Comparison of ENCODE assay signal across 20 cellular contexts in genomic region chr16:81896902-81897301, GRCh38.
A peak's percentile ranks its signal among the peaks of the same experiment; 100 is the strongest.
DNase-seq lines count a peak whose midpoint lies in the region; ATAC-seq and TF ChIP-seq lines count a peak whose summit lies in the region.
"Had no signal": no experiment of that assay in that cellular context is flagged by ENCODE, and none has a peak within 500 bp of the region (broad histone marks: within the 10 kb centered on the region; RNA-seq: fewer than 3 reads in every experiment).

No MANE protein-coding gene starts in this region.

- no peak for TF ChIP-seq CTCF in activated B cell treated with CpG ODN at 0.5 μM for 24 hours (IDR thresholded peaks at IDR 0.05)
- no peak for TF ChIP-seq CTCF in HFFc6 (IDR thresholded peaks at IDR 0.05)

- peak; percentile 7 for DNase-seq in HT-29 (ENCODE audit: low spot score)
- DNase-seq in activated B cell treated with CpG ODN at 0.5 μM for 24 hours, result no peak
- DNase-seq in hepatic stellate cell (ENCODE audit: low spot score), result peak; percentile 19
- no peak for DNase-seq in stimulated activated naive B cell treated with anti-CD40 and anti-IgM and Interleukin-4, amounts not matched to agents 10 μg/mL and 1 μg/mL and 100 μg/mL, for 72 hours
- no peak for DNase-seq in HFFc6
- DNase-seq: ACHN, DMS79 treated with DMSO at 0.1 percent for 48 hours, H9, KG1, NCI-H1417, NCI-H187, NCI-H2107, NCI-H2227 treated with DMSO at 0.1 percent for 48 hours, NCI-H510A treated with DMSO at 0.1 percent for 48 hours, NCI-H774, RPMI8226, SHP77 treated with DMSO at 0.1 percent for 48 hours, SK-N-SH had no signal

- CTCF ChIA-PET in activated B cell treated with CpG ODN at 0.5 μM for 24 hours (lab: Charles Lee), result no interaction called here

- no peak overlapping the region for H3K4me3 Mint-ChIP-seq in activated B cell treated with CpG ODN at 0.5 μM for 24 hours
- no peak overlapping the region for H3K4me3 Mint-ChIP-seq in stimulated activated naive B cell treated with anti-CD40 and anti-IgM and Interleukin-4, amounts not matched to agents 10 μg/mL and 1 μg/mL and 100 μg/mL, for 72 hours
- no peak overlapping the region for H3K4me3 Mint-ChIP-seq in HFFc6
- H3K4me3 Mint-ChIP-seq: H9 had no signal

- H3K9me3 Mint-ChIP-seq in activated B cell treated with CpG ODN at 0.5 μM for 24 hours (no peaks in the 10 kb centered on the region), HFFc6 (no peaks in the 10 kb centered on the region)
- H3K9me3 Mint-ChIP-seq in stimulated activated naive B cell treated with anti-CD40 and anti-IgM and Interleukin-4, amounts not matched to agents 10 μg/mL and 1 μg/mL and 100 μg/mL, for 72 hours, result no peaks in the 10 kb centered on the region
- H3K9me3 Mint-ChIP-seq: H9 had no signal

- intact Hi-C loops in activated B cell treated with CpG ODN at 0.5 μM for 24 hours (cut with micrococcal nuclease), result no loop called here

- ATAC-seq in activated B cell treated with CpG ODN at 0.5 μM for 24 hours (ENCODE audit: low read depth) (no peak), HG02759 (IDR thresholded peaks at IDR 0.05; ENCODE audit: unreplicated experiment) (no peak), HG03565 (IDR thresholded peaks at IDR 0.05; ENCODE audit: unreplicated experiment) (no peak)
- no peak for ATAC-seq in stimulated activated naive B cell treated with anti-CD40 and anti-IgM and Interleukin-4, amounts not matched to agents 10 μg/mL and 1 μg/mL and 100 μg/mL, for 72 hours (replicated peaks)

- H3K27ac Mint-ChIP-seq in activated B cell treated with CpG ODN at 0.5 μM for 24 hours (peak overlapping the region; percentile 50), HFFc6 (no peak overlapping the region)
- H3K27ac Mint-ChIP-seq in stimulated activated naive B cell treated with anti-CD40 and anti-IgM and Interleukin-4, amounts not matched to agents 10 μg/mL and 1 μg/mL and 100 μg/mL, for 72 hours, result peak overlapping the region; percentile 2
- H3K27ac Mint-ChIP-seq: H9 had no signal

- H3K36me3 Mint-ChIP-seq in activated B cell treated with CpG ODN at 0.5 μM for 24 hours (ENCODE audit: low read depth) (peaks cover 86% of the 10 kb centered on the region), HFFc6 (ENCODE audit: low read depth) (no peaks in the 10 kb centered on the region)
- H3K36me3 Mint-ChIP-seq in stimulated activated naive B cell treated with anti-CD40 and anti-IgM and Interleukin-4, amounts not matched to agents 10 μg/mL and 1 μg/mL and 100 μg/mL, for 72 hours, result peaks cover 49 to 61% of the 10 kb centered on the region in 2 donors

- H3K27me3 Mint-ChIP-seq in activated B cell treated with CpG ODN at 0.5 μM for 24 hours, result no peaks in the 10 kb centered on the region
- H3K27me3 Mint-ChIP-seq in stimulated activated naive B cell treated with anti-CD40 and anti-IgM and Interleukin-4, amounts not matched to agents 10 μg/mL and 1 μg/mL and 100 μg/mL, for 72 hours, result no peaks in the 10 kb centered on the region
- peaks cover 18% of the 10 kb centered on the region for H3K27me3 Mint-ChIP-seq in HFFc6 (ENCODE audit: insufficient read depth)

- no peaks in the 10 kb centered on the region for H3K4me1 Mint-ChIP-seq in activated B cell treated with CpG ODN at 0.5 μM for 24 hours
- H3K4me1 Mint-ChIP-seq in stimulated activated naive B cell treated with anti-CD40 and anti-IgM and Interleukin-4, amounts not matched to agents 10 μg/mL and 1 μg/mL and 100 μg/mL, for 72 hours, result peaks cover 0 to 4% of the 10 kb centered on the region in 2 donors
- H3K4me1 Mint-ChIP-seq in HFFc6 (ENCODE audit: low read depth), result peaks cover 6% of the 10 kb centered on the region; the same call in 1 of the 2 replicates
- H3K4me1 Mint-ChIP-seq: H9 had no signal

- POLR2A ChIA-PET in activated B cell treated with CpG ODN at 0.5 μM for 24 hours (lab: Charles Lee), result interaction anchor here (0.8 kb wide), 1 partner anchor 179 kb away, joined by 3 read pairs; no protein-coding TSS in a partner anchor

Comparison
In these comparisons a context has a peak if more than half of its experiments do, and no peak if none do; other contexts are left out.
1. DNase-seq: peak in HT-29 (single experiment) and hepatic stellate cell (single experiment); none in activated B cell treated with CpG ODN at 0.5 μM for 24 hours (single experiment), stimulated activated naive B cell treated with anti-CD40 and anti-IgM and Interleukin-4, amounts not matched to agents 10 μg/mL and 1 μg/mL and 100 μg/mL, for 72 hours (single experiment) and HFFc6 (single experiment).